8 cellular contexts compared by ENCODE assay signal in the genomic region with DNA sequence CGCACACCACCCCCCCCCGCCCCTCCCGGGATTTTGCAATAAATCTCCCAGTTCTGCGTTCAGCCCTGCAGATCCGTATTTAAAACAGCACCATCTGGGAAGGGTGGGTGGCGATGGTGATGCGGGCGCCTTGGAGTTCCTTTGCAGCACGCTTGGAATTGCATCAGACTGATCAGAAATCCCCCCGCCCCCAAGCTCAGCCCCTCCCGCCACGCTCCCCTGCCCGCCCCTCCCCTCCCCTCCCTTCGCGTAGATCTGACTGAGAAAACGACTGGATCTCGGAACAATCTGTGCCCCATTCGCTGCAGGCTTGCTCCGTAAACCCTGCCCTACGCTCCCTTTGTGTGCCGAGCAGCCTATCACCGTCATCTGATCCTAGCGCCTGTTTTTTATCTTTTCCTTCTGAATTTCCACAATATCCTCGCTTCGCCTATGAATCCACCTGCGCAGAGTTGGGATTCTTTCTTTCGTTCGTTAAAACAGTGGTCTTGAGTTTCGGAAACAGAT.
DNase-seq lines count a peak whose midpoint lies in the region; ATAC-seq and TF ChIP-seq lines count a peak whose summit lies in the region.

No MANE protein-coding gene starts in this region.

- peak overlapping the region; percentile 68 for H3K4me3 Mint-ChIP-seq in activated naive CD8-positive, alpha-beta T cell
- no peak overlapping the region for H3K4me3 Mint-ChIP-seq in activated naive CD8-positive, alpha-beta T cell treated with anti-CD3 and anti-CD28 coated beads, Interleukin-2, amount 50 U/mL, for 24 hours
- H3K4me3 Mint-ChIP-seq in stimulated activated effector memory CD8-positive, alpha-beta T cell treated with anti-CD3 and anti-CD28 coated beads, Interleukin-12 subunit alpha, Interleukin-12 subunit beta, amount 100 ng/mL, for 72 hours = no peak overlapping the region

- no peaks in the 10 kb centered on the region for H3K9me3 Mint-ChIP-seq in activated naive CD8-positive, alpha-beta T cell (ENCODE audit: low read depth)
- peaks cover 19% of the 10 kb centered on the region for H3K9me3 Mint-ChIP-seq in activated naive CD8-positive, alpha-beta T cell treated with anti-CD3 and anti-CD28 coated beads, Interleukin-2, amount 50 U/mL, for 24 hours
- peaks cover 8% of the 10 kb centered on the region for H3K9me3 Mint-ChIP-seq in stimulated activated effector memory CD8-positive, alpha-beta T cell treated with anti-CD3 and anti-CD28 coated beads, Interleukin-12 subunit alpha, Interleukin-12 subunit beta, amount 100 ng/mL, for 72 hours

- no peak overlapping the region for H3K27ac Mint-ChIP-seq in activated naive CD8-positive, alpha-beta T cell
- no peak overlapping the region for H3K27ac Mint-ChIP-seq in activated naive CD8-positive, alpha-beta T cell treated with anti-CD3 and anti-CD28 coated beads, Interleukin-2, amount 50 U/mL, for 24 hours
- no peak overlapping the region for H3K27ac Mint-ChIP-seq in stimulated activated effector memory CD8-positive, alpha-beta T cell treated with anti-CD3 and anti-CD28 coated beads, Interleukin-12 subunit alpha, Interleukin-12 subunit beta, amount 100 ng/mL, for 72 hours

- peaks cover 42% of the 10 kb centered on the region for H3K27me3 Mint-ChIP-seq in activated naive CD8-positive, alpha-beta T cell
- peaks cover 55% of the 10 kb centered on the region for H3K27me3 Mint-ChIP-seq in activated naive CD8-positive, alpha-beta T cell treated with anti-CD3 and anti-CD28 coated beads, Interleukin-2, amount 50 U/mL, for 24 hours

- intact Hi-C loops in posterior cingulate gyrus (cut with DNase I) = no loop called here

- H3K36me3 Mint-ChIP-seq in activated naive CD8-positive, alpha-beta T cell = peaks cover 4% of the 10 kb centered on the region
- H3K36me3 Mint-ChIP-seq in activated naive CD8-positive, alpha-beta T cell treated with anti-CD3 and anti-CD28 coated beads, Interleukin-2, amount 50 U/mL, for 24 hours (ENCODE audit: low read depth) = peaks cover 10% of the 10 kb centered on the region
- H3K36me3 Mint-ChIP-seq in stimulated activated effector memory CD8-positive, alpha-beta T cell treated with anti-CD3 and anti-CD28 coated beads, Interleukin-12 subunit alpha, Interleukin-12 subunit beta, amount 100 ng/mL, for 72 hours = no peaks in the 10 kb centered on the region

- TF ChIP-seq CTCF in GM20000 (IDR thresholded peaks at IDR 0.05; ENCODE audit: extremely low read depth, missing control alignments) = no peak

- DNase-seq in activated naive CD8-positive, alpha-beta T cell treated with anti-CD3 and anti-CD28 coated beads, Interleukin-2, amount 50 U/mL, for 24 hours = no peak
- DNase-seq in SHP77 treated with DMSO at 0.1 percent for 48 hours (lab: John Stamatoyannopoulos, UW) (peak; percentile 44), fibroblast of the conjunctiva (ENCODE audit: low read depth) (peak; percentile 95), posterior cingulate gyrus (peak in 7 of 10 donors; percentile 28 to 91 (median 69)), GM20000 (ENCODE audit: low spot score) (no peak)
- DNase-seq in stimulated activated effector memory CD8-positive, alpha-beta T cell treated with anti-CD3 and anti-CD28 coated beads, Interleukin-12 subunit alpha, Interleukin-12 subunit beta, amount 100 ng/mL, for 72 hours (ENCODE audit: low spot score in 2 of 2) = no peak

- ATAC-seq in activated naive CD8-positive, alpha-beta T cell treated with anti-CD3 and anti-CD28 coated beads, Interleukin-2, amount 50 U/mL, for 24 hours = no peak
- no peak for ATAC-seq in stimulated activated effector memory CD8-positive, alpha-beta T cell treated with anti-CD3 and anti-CD28 coated beads, Interleukin-12 subunit alpha, Interleukin-12 subunit beta, amount 100 ng/mL, for 72 hours
- ATAC-seq in GM21390 (IDR thresholded peaks at IDR 0.05; ENCODE audit: unreplicated experiment) = no peak

- peaks cover 17% of the 10 kb centered on the region for H3K4me1 Mint-ChIP-seq in activated naive CD8-positive, alpha-beta T cell (ENCODE audit: low read depth)
- peaks cover 4% of the 10 kb centered on the region for H3K4me1 Mint-ChIP-seq in activated naive CD8-positive, alpha-beta T cell treated with anti-CD3 and anti-CD28 coated beads, Interleukin-2, amount 50 U/mL, for 24 hours
- no peaks in the 10 kb centered on the region for H3K4me1 Mint-ChIP-seq in stimulated activated effector memory CD8-positive, alpha-beta T cell treated with anti-CD3 and anti-CD28 coated beads, Interleukin-12 subunit alpha, Interleukin-12 subunit beta, amount 100 ng/mL, for 72 hours

Comparison
In these comparisons a context has a peak if more than half of its experiments do, and no peak if none do; other contexts are left out.
1. DNase-seq: peak in SHP77 treated with DMSO at 0.1 percent for 48 hours (single experiment), fibroblast of the conjunctiva (single experiment) and posterior cingulate gyrus (7 of 10); none in activated naive CD8-positive, alpha-beta T cell treated with anti-CD3 and anti-CD28 coated beads, Interleukin-2, amount 50 U/mL, for 24 hours (single experiment), GM20000 (single experiment) and stimulated activated effector memory CD8-positive, alpha-beta T cell treated with anti-CD3 and anti-CD28 coated beads, Interleukin-12 subunit alpha, Interleukin-12 subunit beta, amount 100 ng/mL, for 72 hours (0 of 2).